Comparison of ENCODE assay signal across 32 cellular contexts in genomic region chr15:89023311-89023961, GRCh38.
DNase-seq lines count a peak whose midpoint lies in the region; FAIRE-seq and TF ChIP-seq lines count a peak whose summit lies in the region.
"Had no signal": no experiment of that assay in that cellular context is flagged by ENCODE, and none has a peak within 500 bp of the region (broad histone marks: within the 10 kb centered on the region; RNA-seq: fewer than 3 reads in every experiment).

No MANE protein-coding gene starts in this region.

- no peak overlapping the region for H3K4me2 ChIP-seq in osteoblast (ENCODE audit: insufficient read depth, low read length)
- H3K4me2 ChIP-seq: A549 had no signal

- H3K27me3 ChIP-seq in osteoblast (ENCODE audit: insufficient read depth, low read length) = no peaks in the 10 kb centered on the region
- H3K27me3 ChIP-seq: adrenal gland, esophagus muscularis mucosa, gastroesophageal sphincter, ovary had no signal

- H4K20me1 ChIP-seq in osteoblast (ENCODE audit: insufficient read depth, low read length) = no peaks in the 10 kb centered on the region

- H3K36me3 ChIP-seq in osteoblast (ENCODE audit: insufficient read depth, low read length) = no peaks in the 10 kb centered on the region
- H3K36me3 ChIP-seq: adrenal gland, esophagus muscularis mucosa, gastroesophageal sphincter, ovary had no signal

- no peaks in the 10 kb centered on the region for H3K79me2 ChIP-seq in osteoblast (ENCODE audit: insufficient read depth, low read length)

- H3K4me1 ChIP-seq in osteoblast (ENCODE audit: insufficient read depth, low read length) = peaks cover 31% of the 10 kb centered on the region
- H3K4me1 ChIP-seq: A549 had no signal

- no peak overlapping the region for H3K4me3 ChIP-seq in osteoblast (ENCODE audit: insufficient read depth, low read length)
- H3K4me3 ChIP-seq: A549, adrenal gland, esophagus muscularis mucosa, gastroesophageal sphincter, ovary, skin epidermis had no signal

- H3K27ac ChIP-seq in epithelial cell of prostate (peak overlapping the region; percentile 52), osteoblast (ENCODE audit: low read depth, low read length) (peak overlapping the region; percentile 49)
- H3K27ac ChIP-seq: A549, adrenal gland, ovary had no signal

- FAIRE-seq in frontal cortex (lab: Jason Lieb, UNC) = no peak
- FAIRE-seq: D721Med, GM18507, H1, TTC549, urothelium cell line had no signal

- TF ChIP-seq CTCF in osteoblast (IDR thresholded peaks at IDR 0.05; ENCODE audit: extremely low read depth, low read depth, low read length) = no peak

- DNase-seq in EL (peak; percentile 41), RKO (ENCODE audit: low spot score) (peak; percentile 14), epithelial cell of prostate (ENCODE audit: low read depth, low spot score) (no peak), osteoblast (ENCODE audit: insufficient read length, low spot score, missing footprints) (no peak), frontal cortex (ENCODE audit: low spot score in 2 of 2) (no peak), cerebellar cortex (ENCODE audit: low spot score) (no peak)
- DNase-seq in effector CD8-positive, alpha-beta T cell (lab: John Stamatoyannopoulos, UW) = no peak
- DNase-seq in stimulated activated naive CD4-positive, alpha-beta T cell (lab: John Stamatoyannopoulos, UW) = no peak
- DNase-seq: activated CD4-positive, alpha-beta T cell treated with anti-CD3 and anti-CD28 coated beads, Interleukin-2, amount 50 U/mL, for 48 hours; activated CD8-positive, alpha-beta memory T cell treated with anti-CD3 and anti-CD28 coated beads, Interleukin-2, amount 50 U/mL, for 4 hours; activated naive CD4-positive, alpha-beta T cell treated with anti-CD3 and anti-CD28 coated beads, Interleukin-2, amount 10 ng/mL, durations not matched to agents 7 days and 5 days; AML-193; CD4-positive, alpha-beta memory T cell; cortex of kidney; effector memory CD8-positive, alpha-beta T cell; kidney glomerular epithelial cell; NCI-H1092; NCI-H1694; NCI-H446; NCI-H82; ovary; stimulated activated naive CD4-positive, alpha-beta T cell treated with Interleukin-2 at 50 U/mL for 16 hours had no signal

- peak overlapping the region; percentile 55 for H2AFZ ChIP-seq in osteoblast (ENCODE audit: low read length)

- H3K9me3 ChIP-seq in osteoblast (ENCODE audit: low read depth, low read length) = no peaks in the 10 kb centered on the region
- H3K9me3 ChIP-seq: A549, adrenal gland, ovary had no signal

Comparison
In these comparisons a context has a peak if more than half of its experiments do, and no peak if none do; other contexts are left out.
1. DNase-seq: peak in EL (single experiment) and RKO (single experiment); none in epithelial cell of prostate (single experiment), osteoblast (single experiment), effector CD8-positive, alpha-beta T cell (single experiment), frontal cortex (0 of 2), stimulated activated naive CD4-positive, alpha-beta T cell (0 of 6) and cerebellar cortex (single experiment).